14 cellular contexts compared by ENCODE assay signal in genomic region chr11:80379620-80380278, GRCh38.
"Had no signal": no experiment of that assay in that cellular context is flagged by ENCODE, and none has a peak within 500 bp of the region (broad histone marks: within the 10 kb centered on the region; RNA-seq: fewer than 3 reads in every experiment).

No MANE protein-coding gene starts in this region.

- DNase-seq: activated CD4-positive, alpha-beta memory T cell treated with anti-CD3 and anti-CD28 coated beads, Interleukin-2, amount 10 ng/mL, durations not matched to agents 7 days and 5 days; activated CD4-positive, alpha-beta T cell treated with anti-CD3 and anti-CD28 coated beads for 4 hours; activated CD8-positive, alpha-beta memory T cell treated with anti-CD3 and anti-CD28 coated beads, Interleukin-2, amount 10 ng/mL, durations not matched to agents 7 days and 5 days; effector memory CD4-positive, alpha-beta T cell; foreskin keratinocyte; hypothalamus; islet precursor cell; retina; spleen; stimulated activated naive B cell treated with anti-CD40 and anti-IgM and Interleukin-4, amounts not matched to agents 10 μg/mL and 1 μg/mL and 100 μg/mL, for 72 hours had no signal

- H3K9me3 Mint-ChIP-seq: neural crest cell had no signal

- H3K27me3 Mint-ChIP-seq: activated CD4-positive, alpha-beta memory T cell treated with anti-CD3 and anti-CD28 coated beads, Interleukin-2, amount 10 ng/mL, durations not matched to agents 7 days and 5 days; activated CD8-positive, alpha-beta memory T cell treated with anti-CD3 and anti-CD28 coated beads, Interleukin-2, amount 10 ng/mL, durations not matched to agents 7 days and 5 days; activated naive CD8-positive, alpha-beta T cell; stimulated activated naive B cell treated with anti-CD40 and anti-IgM and Interleukin-4, amounts not matched to agents 10 μg/mL and 1 μg/mL and 100 μg/mL, for 72 hours had no signal

- H3K36me3 Mint-ChIP-seq: activated CD8-positive, alpha-beta memory T cell treated with anti-CD3 and anti-CD28 coated beads, Interleukin-2, amount 10 ng/mL, durations not matched to agents 7 days and 5 days; activated naive CD8-positive, alpha-beta T cell; stimulated activated naive B cell treated with anti-CD40 and anti-IgM and Interleukin-4, amounts not matched to agents 10 μg/mL and 1 μg/mL and 100 μg/mL, for 72 hours had no signal

- H3K27me3 ChIP-seq: foreskin keratinocyte, spleen had no signal

- H3K36me3 ChIP-seq: spleen had no signal

- H3K4me3 ChIP-seq: spleen had no signal

- H3K4me3 Mint-ChIP-seq: activated CD4-positive, alpha-beta memory T cell treated with anti-CD3 and anti-CD28 coated beads, Interleukin-2, amount 10 ng/mL, durations not matched to agents 7 days and 5 days; activated CD8-positive, alpha-beta memory T cell treated with anti-CD3 and anti-CD28 coated beads, Interleukin-2, amount 10 ng/mL, durations not matched to agents 7 days and 5 days; activated naive CD8-positive, alpha-beta T cell; neural crest cell; stimulated activated naive B cell treated with anti-CD40 and anti-IgM and Interleukin-4, amounts not matched to agents 10 μg/mL and 1 μg/mL and 100 μg/mL, for 72 hours; T-helper 2 cell treated with Interferon-gamma antibody and Interleukin-4, amounts not matched to agents 5 μg/mL and 100 μg/mL, for 36 hours had no signal

- H3K27ac Mint-ChIP-seq: activated CD4-positive, alpha-beta memory T cell treated with anti-CD3 and anti-CD28 coated beads, Interleukin-2, amount 10 ng/mL, durations not matched to agents 7 days and 5 days; activated CD8-positive, alpha-beta memory T cell treated with anti-CD3 and anti-CD28 coated beads, Interleukin-2, amount 10 ng/mL, durations not matched to agents 7 days and 5 days; activated naive CD8-positive, alpha-beta T cell; stimulated activated naive B cell treated with anti-CD40 and anti-IgM and Interleukin-4, amounts not matched to agents 10 μg/mL and 1 μg/mL and 100 μg/mL, for 72 hours; T-helper 2 cell treated with Interferon-gamma antibody and Interleukin-4, amounts not matched to agents 5 μg/mL and 100 μg/mL, for 36 hours had no signal

- H3K27ac ChIP-seq: foreskin keratinocyte, spleen had no signal

- ATAC-seq: activated CD8-positive, alpha-beta memory T cell treated with anti-CD3 and anti-CD28 coated beads, Interleukin-2, amount 10 ng/mL, durations not matched to agents 7 days and 5 days; foreskin keratinocyte; left lobe of liver; stimulated activated naive B cell treated with anti-CD40 and anti-IgM and Interleukin-4, amounts not matched to agents 10 μg/mL and 1 μg/mL and 100 μg/mL, for 72 hours had no signal

- H3K4me1 ChIP-seq: foreskin keratinocyte, spleen had no signal

- H3K4me1 Mint-ChIP-seq: activated CD4-positive, alpha-beta memory T cell treated with anti-CD3 and anti-CD28 coated beads, Interleukin-2, amount 10 ng/mL, durations not matched to agents 7 days and 5 days; activated CD8-positive, alpha-beta memory T cell treated with anti-CD3 and anti-CD28 coated beads, Interleukin-2, amount 10 ng/mL, durations not matched to agents 7 days and 5 days; neural crest cell; stimulated activated naive B cell treated with anti-CD40 and anti-IgM and Interleukin-4, amounts not matched to agents 10 μg/mL and 1 μg/mL and 100 μg/mL, for 72 hours had no signal
